In the genomic region with DNA sequence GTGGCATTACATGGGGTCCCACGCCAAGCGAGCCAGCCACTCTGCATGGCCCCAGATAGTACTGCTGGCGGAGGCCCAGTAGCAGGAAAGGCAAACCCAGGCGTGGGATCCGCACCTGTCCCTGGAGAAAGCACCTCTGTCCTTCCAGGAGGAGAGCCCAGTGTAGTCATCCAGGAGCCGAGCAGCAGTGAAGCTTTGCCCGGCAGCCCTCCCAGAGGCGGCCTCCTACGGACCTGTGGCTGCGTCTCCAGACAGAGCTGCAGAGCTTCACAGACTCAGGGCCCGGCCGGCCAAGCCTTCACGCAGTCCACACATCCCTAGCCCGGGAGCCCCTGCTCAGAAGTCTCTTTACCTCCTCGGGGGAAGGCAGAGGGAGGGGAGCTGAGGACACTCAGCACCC, we compare ENCODE assay signal across 24 cellular contexts.
"Had no signal": no experiment of that assay in that cellular context is flagged by ENCODE, and none has a peak within 500 bp of the region (broad histone marks: within the 10 kb centered on the region; RNA-seq: fewer than 3 reads in every experiment).

No MANE protein-coding gene starts in this region.

- H3K4me3 ChIP-seq: colonic mucosa, coronary artery, dorsolateral prefrontal cortex, esophagus muscularis mucosa, esophagus squamous epithelium, gastrocnemius medialis, gastroesophageal sphincter, heart left ventricle, heart right ventricle had no signal

- H3K4me1 ChIP-seq: colonic mucosa, esophagus muscularis mucosa, esophagus squamous epithelium, foreskin keratinocyte, gastrocnemius medialis, gastroesophageal sphincter, heart left ventricle, heart right ventricle had no signal

- ATAC-seq: effector memory CD8-positive, alpha-beta T cell; esophagus mucosa; foreskin keratinocyte; gastrocnemius medialis; gastroesophageal sphincter; heart left ventricle had no signal

- DNase-seq: colonic mucosa; cortex of kidney; dermis blood vessel endothelial cell; dorsolateral prefrontal cortex; effector CD4-positive, alpha-beta T cell; effector CD8-positive, alpha-beta T cell; effector memory CD4-positive, alpha-beta T cell; effector memory CD8-positive, alpha-beta T cell; endodermal cell; erythroblast; esophagus squamous epithelium; foreskin fibroblast; foreskin keratinocyte; foreskin melanocyte; gastrocnemius medialis; glutamatergic neuron; head of caudate nucleus; heart left ventricle; heart right ventricle had no signal

- H3K36me3 ChIP-seq: colonic mucosa, esophagus muscularis mucosa, esophagus squamous epithelium, gastrocnemius medialis, gastroesophageal sphincter, heart left ventricle, heart right ventricle had no signal

- H3K27me3 ChIP-seq: colonic mucosa, foreskin keratinocyte had no signal

- H3K9me3 ChIP-seq: colonic mucosa, esophagus squamous epithelium, gastrocnemius medialis, heart left ventricle had no signal

- H3K27ac ChIP-seq: colonic mucosa, coronary artery, epithelial cell of prostate, esophagus muscularis mucosa, esophagus squamous epithelium, foreskin keratinocyte, gastrocnemius medialis, gastroesophageal sphincter, heart left ventricle, heart right ventricle had no signal
